ENCODE assay signal across 1 cellular context in genomic region chr13:65095697-65096096, GRCh38.
TF ChIP-seq lines count a peak whose summit lies in the region.

No MANE protein-coding gene starts in this region.

TF ChIP-seq in GM23338, 12 proteins besides CTCF, POLR2A, EP300 and RAD21 (continued from another document):
- TF ChIP-seq ZNF462 (CRISPR knock-in tag; IDR thresholded peaks at IDR 0.05), result no peak
- no peak for TF ChIP-seq NANOG (IDR thresholded peaks at IDR 0.05; ENCODE audit: borderline replicate concordance)
- no peak for TF ChIP-seq STAT1 (IDR thresholded peaks at IDR 0.05; ENCODE audit: unreplicated experiment)
- no peak for TF ChIP-seq EZH2phosphoT487 (IDR thresholded peaks at IDR 0.05; ENCODE audit: unreplicated experiment)
- TF ChIP-seq, protein P1, sequence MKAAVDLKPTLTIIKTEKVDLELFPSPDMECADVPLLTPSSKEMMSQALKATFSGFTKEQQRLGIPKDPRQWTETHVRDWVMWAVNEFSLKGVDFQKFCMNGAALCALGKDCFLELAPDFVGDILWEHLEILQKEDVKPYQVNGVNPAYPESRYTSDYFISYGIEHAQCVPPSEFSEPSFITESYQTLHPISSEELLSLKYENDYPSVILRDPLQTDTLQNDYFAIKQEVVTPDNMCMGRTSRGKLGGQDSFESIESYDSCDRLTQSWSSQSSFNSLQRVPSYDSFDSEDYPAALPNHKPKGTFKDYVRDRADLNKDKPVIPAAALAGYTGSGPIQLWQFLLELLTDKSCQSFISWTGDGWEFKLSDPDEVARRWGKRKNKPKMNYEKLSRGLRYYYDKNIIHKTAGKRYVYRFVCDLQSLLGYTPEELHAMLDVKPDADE (IDR thresholded peaks at IDR 0.05), result no peak
- TF ChIP-seq ZNF114 (CRISPR knock-in tag; IDR thresholded peaks at IDR 0.05), result no peak
- TF ChIP-seq ZNF331 (CRISPR knock-in tag; IDR thresholded peaks at IDR 0.05; ENCODE audit: low read depth), result no peak
- TF ChIP-seq REST (IDR thresholded peaks at IDR 0.05; ENCODE audit: unreplicated experiment), result no peak
